Comparison of ENCODE assay signal across 1 cellular context in the genomic region with DNA sequence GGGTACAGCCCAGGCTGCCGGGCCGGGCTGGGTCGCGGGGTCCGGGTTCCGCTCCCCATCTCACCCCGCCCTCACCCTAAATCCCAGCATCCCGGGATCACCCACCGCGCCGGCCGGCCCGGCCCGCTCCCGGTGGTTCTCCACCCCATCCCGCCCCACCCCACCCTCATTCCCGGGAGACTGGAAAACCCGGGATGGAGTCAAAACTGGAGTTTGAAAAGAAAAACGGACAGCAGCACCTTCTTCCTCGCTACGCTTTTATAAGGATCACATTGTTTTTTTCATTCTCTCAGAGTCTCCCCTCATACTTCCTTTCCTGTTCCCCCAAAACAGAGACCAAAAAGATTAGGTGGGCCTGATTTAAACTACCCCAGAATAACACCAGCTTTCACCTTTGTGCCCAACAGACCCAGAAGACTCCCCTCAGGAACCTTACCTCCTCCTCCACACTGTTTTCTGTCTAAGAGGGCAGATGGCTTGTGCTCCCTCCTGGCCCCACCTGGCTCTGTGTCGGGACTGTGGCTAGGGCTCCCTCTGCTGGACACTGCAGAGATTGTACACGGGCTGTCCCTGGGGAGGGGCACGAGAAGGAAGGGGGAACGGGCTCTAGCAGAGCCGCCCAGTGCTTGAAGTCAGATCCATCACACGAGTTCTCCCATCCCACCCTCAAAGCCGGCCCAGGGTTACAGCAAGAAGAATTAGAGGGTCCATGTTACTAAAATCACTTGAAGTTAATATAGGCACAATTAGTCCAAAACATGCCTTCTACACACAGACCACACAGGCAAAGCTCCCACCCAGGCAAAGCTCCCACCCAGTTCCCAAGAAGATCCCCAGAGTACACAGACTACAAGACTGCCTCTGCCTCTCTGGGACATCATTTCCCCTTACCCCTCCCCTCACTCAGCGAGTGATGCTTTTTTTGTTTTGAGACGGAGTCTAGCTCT.
TF ChIP-seq lines count a peak whose summit lies in the region.

No MANE protein-coding gene starts in this region.

TF ChIP-seq in HepG2, 621 proteins besides CTCF, POLR2A, EP300 and RAD21 (continued from another document and continues in another):
- TF ChIP-seq, protein P1, sequence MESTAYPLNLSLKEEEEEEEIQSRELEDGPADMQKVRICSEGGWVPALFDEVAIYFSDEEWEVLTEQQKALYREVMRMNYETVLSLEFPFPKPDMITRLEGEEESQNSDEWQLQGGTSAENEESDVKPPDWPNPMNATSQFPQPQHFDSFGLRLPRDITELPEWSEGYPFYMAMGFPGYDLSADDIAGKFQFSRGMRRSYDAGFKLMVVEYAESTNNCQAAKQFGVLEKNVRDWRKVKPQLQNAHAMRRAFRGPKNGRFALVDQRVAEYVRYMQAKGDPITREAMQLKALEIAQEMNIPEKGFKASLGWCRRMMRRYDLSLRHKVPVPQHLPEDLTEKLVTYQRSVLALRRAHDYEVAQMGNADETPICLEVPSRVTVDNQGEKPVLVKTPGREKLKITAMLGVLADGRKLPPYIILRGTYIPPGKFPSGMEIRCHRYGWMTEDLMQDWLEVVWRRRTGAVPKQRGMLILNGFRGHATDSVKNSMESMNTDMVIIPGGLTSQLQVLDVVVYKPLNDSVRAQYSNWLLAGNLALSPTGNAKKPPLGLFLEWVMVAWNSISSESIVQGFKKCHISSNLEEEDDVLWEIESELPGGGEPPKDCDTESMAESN (CRISPR knock-in tag; conservative IDR thresholded peaks at IDR 0.05): peak; percentile 69; the same call in 1 of the 2 replicates
- TF ChIP-seq FLYWCH1 (CRISPR knock-in tag; IDR thresholded peaks at IDR 0.05): no peak
- TF ChIP-seq ZNF510 (CRISPR knock-in tag; IDR thresholded peaks at IDR 0.05; ENCODE audit: low read depth): no peak
- no peak for TF ChIP-seq GTF2F1 (IDR thresholded peaks at IDR 0.05; ENCODE audit: low read length)
- TF ChIP-seq ZSCAN21 (CRISPR knock-in tag; IDR thresholded peaks at IDR 0.05; ENCODE audit: borderline replicate concordance): no peak
- no peak; the same call in 1 of the 2 replicates for TF ChIP-seq POGZ (CRISPR knock-in tag; IDR thresholded peaks at IDR 0.05)
- TF ChIP-seq NCOA1 (CRISPR knock-in tag; IDR thresholded peaks at IDR 0.05): no peak
- TF ChIP-seq GRHL1 (CRISPR knock-in tag; conservative IDR thresholded peaks at IDR 0.05): no peak
- peak; percentile 59 for TF ChIP-seq TEAD3 (CRISPR knock-in tag; optimal IDR thresholded peaks at IDR 0.05; ENCODE audit: borderline replicate concordance)
- no peak for TF ChIP-seq BRD4 (CRISPR knock-in tag; IDR thresholded peaks at IDR 0.05)
- TF ChIP-seq CCAR2 (optimal IDR thresholded peaks at IDR 0.05; ENCODE audit: low read depth, low read length): no peak
- TF ChIP-seq CCDC6 (CRISPR knock-in tag; IDR thresholded peaks at IDR 0.05): no peak
- TF ChIP-seq MTERF4 (CRISPR knock-in tag; IDR thresholded peaks at IDR 0.05): 0 out of 2 replicates have a peak, but pooled peaks have one; percentile 51
- 0 out of 2 replicates have a peak, but pooled peaks have one; percentile 44 for TF ChIP-seq PRDM10 (CRISPR knock-in tag; IDR thresholded peaks at IDR 0.05; ENCODE audit: low read depth)
- no peak for TF ChIP-seq CREM (IDR thresholded peaks at IDR 0.05)
- TF ChIP-seq CREM (CRISPR knock-in tag; IDR thresholded peaks at IDR 0.05): no peak
- no peak for TF ChIP-seq ZNF431 (CRISPR knock-in tag; IDR thresholded peaks at IDR 0.05; ENCODE audit: borderline replicate concordance, low read depth)
- TF ChIP-seq, protein P2, sequence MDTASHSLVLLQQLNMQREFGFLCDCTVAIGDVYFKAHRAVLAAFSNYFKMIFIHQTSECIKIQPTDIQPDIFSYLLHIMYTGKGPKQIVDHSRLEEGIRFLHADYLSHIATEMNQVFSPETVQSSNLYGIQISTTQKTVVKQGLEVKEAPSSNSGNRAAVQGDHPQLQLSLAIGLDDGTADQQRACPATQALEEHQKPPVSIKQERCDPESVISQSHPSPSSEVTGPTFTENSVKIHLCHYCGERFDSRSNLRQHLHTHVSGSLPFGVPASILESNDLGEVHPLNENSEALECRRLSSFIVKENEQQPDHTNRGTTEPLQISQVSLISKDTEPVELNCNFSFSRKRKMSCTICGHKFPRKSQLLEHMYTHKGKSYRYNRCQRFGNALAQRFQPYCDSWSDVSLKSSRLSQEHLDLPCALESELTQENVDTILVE (CRISPR knock-in tag; IDR thresholded peaks at IDR 0.05): no peak
- TF ChIP-seq FOXO1 (CRISPR knock-in tag; IDR thresholded peaks at IDR 0.05): peak; percentile 45; the same call in 1 of the 2 replicates
- TF ChIP-seq FOXJ3 (CRISPR knock-in tag; IDR thresholded peaks at IDR 0.05; ENCODE audit: borderline replicate concordance): no peak
- TF ChIP-seq, protein P3, sequence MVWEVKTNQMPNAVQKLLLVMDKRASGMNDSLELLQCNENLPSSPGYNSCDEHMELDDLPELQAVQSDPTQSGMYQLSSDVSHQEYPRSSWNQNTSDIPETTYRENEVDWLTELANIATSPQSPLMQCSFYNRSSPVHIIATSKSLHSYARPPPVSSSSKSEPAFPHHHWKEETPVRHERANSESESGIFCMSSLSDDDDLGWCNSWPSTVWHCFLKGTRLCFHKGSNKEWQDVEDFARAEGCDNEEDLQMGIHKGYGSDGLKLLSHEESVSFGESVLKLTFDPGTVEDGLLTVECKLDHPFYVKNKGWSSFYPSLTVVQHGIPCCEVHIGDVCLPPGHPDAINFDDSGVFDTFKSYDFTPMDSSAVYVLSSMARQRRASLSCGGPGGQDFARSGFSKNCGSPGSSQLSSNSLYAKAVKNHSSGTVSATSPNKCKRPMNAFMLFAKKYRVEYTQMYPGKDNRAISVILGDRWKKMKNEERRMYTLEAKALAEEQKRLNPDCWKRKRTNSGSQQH (CRISPR knock-in tag; IDR thresholded peaks at IDR 0.05; ENCODE audit: low read depth): peak; percentile 90
- TF ChIP-seq ZNF460 (CRISPR knock-in tag; IDR thresholded peaks at IDR 0.05; ENCODE audit: borderline replicate concordance): no peak
- TF ChIP-seq ZBTB1 (CRISPR knock-in tag; IDR thresholded peaks at IDR 0.05; ENCODE audit: borderline replicate concordance): no peak
- no peak for TF ChIP-seq FUBP1 (CRISPR knock-in tag; IDR thresholded peaks at IDR 0.05; ENCODE audit: borderline replicate concordance)
- no peak; the same call in 1 of the 2 replicates for TF ChIP-seq GABPB1 (CRISPR knock-in tag; IDR thresholded peaks at IDR 0.05)
- TF ChIP-seq HDAC2 (CRISPR knock-in tag; IDR thresholded peaks at IDR 0.05): no peak
- TF ChIP-seq ZNF7 (CRISPR knock-in tag; IDR thresholded peaks at IDR 0.05): no peak
- peak; percentile 44; the same call in 1 of the 2 replicates for TF ChIP-seq KAT8 (CRISPR knock-in tag; IDR thresholded peaks at IDR 0.05)
- TF ChIP-seq ZXDC (CRISPR knock-in tag; IDR thresholded peaks at IDR 0.05): 0 out of 2 replicates have a peak, but pooled peaks have one; percentile 34
- TF ChIP-seq PHF20 (CRISPR knock-in tag; IDR thresholded peaks at IDR 0.05): no peak
- TF ChIP-seq TOPORS (CRISPR knock-in tag; IDR thresholded peaks at IDR 0.05): no peak
- no peak for TF ChIP-seq GFI1 (CRISPR knock-in tag; IDR thresholded peaks at IDR 0.05; ENCODE audit: borderline replicate concordance)
- TF ChIP-seq ZNF619 (CRISPR knock-in tag; IDR thresholded peaks at IDR 0.05): no peak
- no peak for TF ChIP-seq ZNF567 (CRISPR knock-in tag; IDR thresholded peaks at IDR 0.05; ENCODE audit: borderline replicate concordance)
- no peak for TF ChIP-seq MXD3 (CRISPR knock-in tag; IDR thresholded peaks at IDR 0.05)
- TF ChIP-seq CHCHD3 (CRISPR knock-in tag; IDR thresholded peaks at IDR 0.05): no peak
- TF ChIP-seq TRIM22 (IDR thresholded peaks at IDR 0.05): no peak
- TF ChIP-seq KDM1A (CRISPR knock-in tag; IDR thresholded peaks at IDR 0.05): no peak
